14 cellular contexts compared by ENCODE assay signal in genomic region chr22:30183861-30184278, GRCh38.
A peak's percentile ranks its signal among the peaks of the same experiment; 100 is the strongest.
DNase-seq lines count a peak whose midpoint lies in the region; ATAC-seq and TF ChIP-seq lines count a peak whose summit lies in the region.
"Had no signal": no experiment of that assay in that cellular context is flagged by ENCODE, and none has a peak within 500 bp of the region (broad histone marks: within the 10 kb centered on the region; RNA-seq: fewer than 3 reads in every experiment).

No MANE protein-coding gene starts in this region.

- ATAC-seq in SK-N-SH treated with all-trans-retinoic acid at 6 μM for 48 hours (peak; percentile 92), HG02759 (IDR thresholded peaks at IDR 0.05; ENCODE audit: unreplicated experiment) (no peak)
- peak; percentile 70 for ATAC-seq in stimulated activated naive CD8-positive, alpha-beta T cell treated with anti-CD3 and anti-CD28 coated beads, Interleukin-15, Interleukin-2, amounts not matched to agents 100 U/mL and 50 U/mL, for 24 hours
- ATAC-seq: stimulated activated naive B cell treated with anti-CD40 and anti-IgM and Interleukin-4, amounts not matched to agents 10 μg/mL and 1 μg/mL and 100 μg/mL, for 72 hours had no signal

- BruUV-seq in MCF 10A (replicated peaks; lab: Mats Ljungman, UMichigan) = no TSS peak

- peak overlapping the region; percentile 94 for H3K27ac Mint-ChIP-seq in activated T-cell treated with anti-CD3 and anti-CD28 coated beads, Interleukin-2, amount 50 U/mL, for 24 hours
- H3K27ac Mint-ChIP-seq in MCF 10A (ENCODE audit: low read depth, unreplicated experiment) = no peak overlapping the region
- H3K27ac Mint-ChIP-seq: stimulated activated naive B cell treated with anti-CD40 and anti-IgM and Interleukin-4, amounts not matched to agents 10 μg/mL and 1 μg/mL and 100 μg/mL, for 72 hours had no signal

- no peak for DNase-seq in activated T-cell treated with anti-CD3 and anti-CD28 coated beads, Interleukin-2, amount 50 U/mL, for 24 hours
- DNase-seq in activated T-cell treated with anti-CD3 and anti-CD28 coated beads, Interleukin-2, amount 50 U/mL, for 48 hours = no peak
- DNase-seq in brain microvascular endothelial cell (peak; percentile 71), MCF 10A (ENCODE audit: unreplicated experiment) (no peak)
- DNase-seq in stimulated activated naive CD8-positive, alpha-beta T cell treated with anti-CD3 and anti-CD28 coated beads, Interleukin-15, Interleukin-2, amounts not matched to agents 100 U/mL and 50 U/mL, for 24 hours = no peak
- no peak for DNase-seq in activated effector memory CD4-positive, alpha-beta T cell treated with anti-CD3 and anti-CD28 coated beads, Interleukin-2, amount 50 U/mL, for 16 hours
- DNase-seq: kidney; NCI-H510A; stimulated activated naive B cell treated with anti-CD40 and anti-IgM and Interleukin-4, amounts not matched to agents 10 μg/mL and 1 μg/mL and 100 μg/mL, for 72 hours had no signal

- no peaks in the 10 kb centered on the region for H3K27me3 Mint-ChIP-seq in activated T-cell treated with anti-CD3 and anti-CD28 coated beads, Interleukin-2, amount 50 U/mL, for 24 hours
- H3K27me3 Mint-ChIP-seq in MCF 10A (ENCODE audit: insufficient read depth, unreplicated experiment) = no peaks in the 10 kb centered on the region
- H3K27me3 Mint-ChIP-seq: central memory CD8-positive, alpha-beta T cell had no signal

- H3K36me3 ChIP-seq in brain microvascular endothelial cell (replicated peaks) = no peaks in the 10 kb centered on the region

- peak overlapping the region; percentile 48 for H3K4me3 Mint-ChIP-seq in activated T-cell treated with anti-CD3 and anti-CD28 coated beads, Interleukin-2, amount 50 U/mL, for 24 hours
- H3K4me3 Mint-ChIP-seq in MCF 10A (ENCODE audit: unreplicated experiment) = no peak overlapping the region
- H3K4me3 Mint-ChIP-seq: central memory CD8-positive, alpha-beta T cell; neural crest cell; stimulated activated naive B cell treated with anti-CD40 and anti-IgM and Interleukin-4, amounts not matched to agents 10 μg/mL and 1 μg/mL and 100 μg/mL, for 72 hours had no signal

- H3K27me3 ChIP-seq in brain microvascular endothelial cell (replicated peaks) = no peaks in the 10 kb centered on the region

- intact Hi-C loops in MCF 10A (cut with micrococcal nuclease) = no loop called here

- peaks cover 88% of the 10 kb centered on the region for H3K4me1 Mint-ChIP-seq in activated T-cell treated with anti-CD3 and anti-CD28 coated beads, Interleukin-2, amount 50 U/mL, for 24 hours (ENCODE audit: low read depth)
- no peaks in the 10 kb centered on the region for H3K4me1 Mint-ChIP-seq in MCF 10A (ENCODE audit: insufficient read depth, unreplicated experiment)
- H3K4me1 Mint-ChIP-seq: central memory CD8-positive, alpha-beta T cell; neural crest cell had no signal

- no peaks in the 10 kb centered on the region for H3K9me3 Mint-ChIP-seq in activated T-cell treated with anti-CD3 and anti-CD28 coated beads, Interleukin-2, amount 50 U/mL, for 24 hours
- H3K9me3 Mint-ChIP-seq in MCF 10A (ENCODE audit: unreplicated experiment) = no peaks in the 10 kb centered on the region
- H3K9me3 Mint-ChIP-seq: central memory CD8-positive, alpha-beta T cell; neural crest cell; stimulated activated naive B cell treated with anti-CD40 and anti-IgM and Interleukin-4, amounts not matched to agents 10 μg/mL and 1 μg/mL and 100 μg/mL, for 72 hours had no signal

- CTCF ChIA-PET in MCF 10A (lab: Yijun Ruan, JAX) = no interaction called here

- H3K27ac ChIP-seq in brain microvascular endothelial cell = peak overlapping the region; percentile 71
- H3K27ac ChIP-seq: KMS-11 had no signal

- in situ Hi-C loops in brain microvascular endothelial cell (cut with HindIII; ENCODE audit: low pct_ligation_motif_present, low sequenced_read_pairs) = no loop called here

- TF ChIP-seq CTCF in brain microvascular endothelial cell (IDR thresholded peaks at IDR 0.05; ENCODE audit: low read depth, low read length, missing control alignments) (no peak), MCF 10A (IDR thresholded peaks at IDR 0.05; ENCODE audit: unreplicated experiment) (no peak)

- H3K4me3 ChIP-seq in brain microvascular endothelial cell (ENCODE audit: low read depth, low read length) = no peak overlapping the region

- H3K36me3 Mint-ChIP-seq in activated T-cell treated with anti-CD3 and anti-CD28 coated beads, Interleukin-2, amount 50 U/mL, for 24 hours (ENCODE audit: low read depth) = no peaks in the 10 kb centered on the region
- H3K36me3 Mint-ChIP-seq in MCF 10A (ENCODE audit: insufficient read depth, unreplicated experiment) = no peaks in the 10 kb centered on the region
- H3K36me3 Mint-ChIP-seq: stimulated activated naive B cell treated with anti-CD40 and anti-IgM and Interleukin-4, amounts not matched to agents 10 μg/mL and 1 μg/mL and 100 μg/mL, for 72 hours had no signal

- POLR2A ChIA-PET in MCF 10A (lab: Yijun Ruan, JAX) = interaction anchor here (1.3 kb wide), 1 partner anchor 39 kb away, joined by 3 read pairs; no protein-coding TSS in a partner anchor

TF ChIP-seq in SK-N-SH treated with all-trans-retinoic acid at 6 μM for 48 hours, 23 proteins besides CTCF, POLR2A, EP300 and RAD21 (continues in another document):
- TF ChIP-seq CSRNP3 (CRISPR knock-in tag; IDR thresholded peaks at IDR 0.05) = no peak
- no peak for TF ChIP-seq SNAI2 (CRISPR knock-in tag; IDR thresholded peaks at IDR 0.05)
- TF ChIP-seq RARB (CRISPR knock-in tag; IDR thresholded peaks at IDR 0.05) = no peak
- TF ChIP-seq, protein P1, sequence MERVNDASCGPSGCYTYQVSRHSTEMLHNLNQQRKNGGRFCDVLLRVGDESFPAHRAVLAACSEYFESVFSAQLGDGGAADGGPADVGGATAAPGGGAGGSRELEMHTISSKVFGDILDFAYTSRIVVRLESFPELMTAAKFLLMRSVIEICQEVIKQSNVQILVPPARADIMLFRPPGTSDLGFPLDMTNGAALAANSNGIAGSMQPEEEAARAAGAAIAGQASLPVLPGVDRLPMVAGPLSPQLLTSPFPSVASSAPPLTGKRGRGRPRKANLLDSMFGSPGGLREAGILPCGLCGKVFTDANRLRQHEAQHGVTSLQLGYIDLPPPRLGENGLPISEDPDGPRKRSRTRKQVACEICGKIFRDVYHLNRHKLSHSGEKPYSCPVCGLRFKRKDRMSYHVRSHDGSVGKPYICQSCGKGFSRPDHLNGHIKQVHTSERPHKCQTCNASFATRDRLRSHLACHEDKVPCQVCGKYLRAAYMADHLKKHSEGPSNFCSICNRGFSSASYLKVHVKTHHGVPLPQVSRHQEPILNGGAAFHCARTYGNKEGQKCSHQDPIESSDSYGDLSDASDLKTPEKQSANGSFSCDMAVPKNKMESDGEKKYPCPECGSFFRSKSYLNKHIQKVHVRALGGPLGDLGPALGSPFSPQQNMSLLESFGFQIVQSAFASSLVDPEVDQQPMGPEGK (CRISPR knock-in tag; IDR thresholded peaks at IDR 0.05; ENCODE audit: borderline replicate concordance) = peak; percentile 58; the same call in 1 of the 2 replicates
- no peak for TF ChIP-seq ZNF8 (CRISPR knock-in tag; IDR thresholded peaks at IDR 0.05)
- TF ChIP-seq TSHZ2 (CRISPR knock-in tag; IDR thresholded peaks at IDR 0.05) = no peak
- TF ChIP-seq ZFP30 (CRISPR knock-in tag; IDR thresholded peaks at IDR 0.05) = no peak
- TF ChIP-seq PPARA (CRISPR knock-in tag; IDR thresholded peaks at IDR 0.05; ENCODE audit: borderline replicate concordance) = no peak
- TF ChIP-seq, protein P2, sequence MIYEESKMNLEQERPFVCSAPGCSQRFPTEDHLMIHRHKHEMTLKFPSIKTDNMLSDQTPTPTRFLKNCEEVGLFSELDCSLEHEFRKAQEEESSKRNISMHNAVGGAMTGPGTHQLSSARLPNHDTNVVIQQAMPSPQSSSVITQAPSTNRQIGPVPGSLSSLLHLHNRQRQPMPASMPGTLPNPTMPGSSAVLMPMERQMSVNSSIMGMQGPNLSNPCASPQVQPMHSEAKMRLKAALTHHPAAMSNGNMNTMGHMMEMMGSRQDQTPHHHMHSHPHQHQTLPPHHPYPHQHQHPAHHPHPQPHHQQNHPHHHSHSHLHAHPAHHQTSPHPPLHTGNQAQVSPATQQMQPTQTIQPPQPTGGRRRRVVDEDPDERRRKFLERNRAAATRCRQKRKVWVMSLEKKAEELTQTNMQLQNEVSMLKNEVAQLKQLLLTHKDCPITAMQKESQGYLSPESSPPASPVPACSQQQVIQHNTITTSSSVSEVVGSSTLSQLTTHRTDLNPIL (CRISPR knock-in tag; IDR thresholded peaks at IDR 0.05; ENCODE audit: low read depth) = no peak
